ENCODE assay signal across 1 cellular context in the genomic region with DNA sequence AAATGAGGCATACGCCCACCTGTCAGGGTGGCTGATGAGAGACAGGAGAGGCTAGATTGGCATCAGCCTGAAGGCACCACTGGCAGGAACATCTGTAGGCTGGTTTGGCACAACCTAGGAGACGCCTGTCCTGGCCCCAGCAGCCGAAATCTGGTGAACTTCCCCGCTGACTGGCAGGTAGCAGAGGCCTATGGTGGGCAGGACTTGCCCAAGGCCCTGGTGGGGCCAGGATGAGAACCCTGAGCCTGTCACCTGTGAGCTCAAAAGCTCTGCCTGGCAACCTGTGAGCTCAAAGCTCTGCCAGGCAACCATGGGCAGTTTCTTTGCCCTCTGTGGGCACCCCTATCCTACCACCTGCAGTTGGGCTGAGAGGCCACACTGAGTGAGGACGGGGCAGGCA.
TF ChIP-seq lines count a peak whose summit lies in the region.

No MANE protein-coding gene starts in this region.

TF ChIP-seq in HepG2, 621 proteins besides CTCF, POLR2A, EP300 and RAD21:
- no peak for TF ChIP-seq ZMYM3 (CRISPR knock-in tag; IDR thresholded peaks at IDR 0.05)
- no peak for TF ChIP-seq ZNF674 (CRISPR knock-in tag; IDR thresholded peaks at IDR 0.05; ENCODE audit: low read depth)
- TF ChIP-seq, protein P1, sequence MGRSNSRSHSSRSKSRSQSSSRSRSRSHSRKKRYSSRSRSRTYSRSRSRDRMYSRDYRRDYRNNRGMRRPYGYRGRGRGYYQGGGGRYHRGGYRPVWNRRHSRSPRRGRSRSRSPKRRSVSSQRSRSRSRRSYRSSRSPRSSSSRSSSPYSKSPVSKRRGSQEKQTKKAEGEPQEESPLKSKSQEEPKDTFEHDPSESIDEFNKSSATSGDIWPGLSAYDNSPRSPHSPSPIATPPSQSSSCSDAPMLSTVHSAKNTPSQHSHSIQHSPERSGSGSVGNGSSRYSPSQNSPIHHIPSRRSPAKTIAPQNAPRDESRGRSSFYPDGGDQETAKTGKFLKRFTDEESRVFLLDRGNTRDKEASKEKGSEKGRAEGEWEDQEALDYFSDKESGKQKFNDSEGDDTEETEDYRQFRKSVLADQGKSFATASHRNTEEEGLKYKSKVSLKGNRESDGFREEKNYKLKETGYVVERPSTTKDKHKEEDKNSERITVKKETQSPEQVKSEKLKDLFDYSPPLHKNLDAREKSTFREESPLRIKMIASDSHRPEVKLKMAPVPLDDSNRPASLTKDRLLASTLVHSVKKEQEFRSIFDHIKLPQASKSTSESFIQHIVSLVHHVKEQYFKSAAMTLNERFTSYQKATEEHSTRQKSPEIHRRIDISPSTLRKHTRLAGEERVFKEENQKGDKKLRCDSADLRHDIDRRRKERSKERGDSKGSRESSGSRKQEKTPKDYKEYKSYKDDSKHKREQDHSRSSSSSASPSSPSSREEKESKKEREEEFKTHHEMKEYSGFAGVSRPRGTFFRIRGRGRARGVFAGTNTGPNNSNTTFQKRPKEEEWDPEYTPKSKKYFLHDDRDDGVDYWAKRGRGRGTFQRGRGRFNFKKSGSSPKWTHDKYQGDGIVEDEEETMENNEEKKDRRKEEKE (IDR thresholded peaks at IDR 0.05): no peak
- TF ChIP-seq, protein P2, sequence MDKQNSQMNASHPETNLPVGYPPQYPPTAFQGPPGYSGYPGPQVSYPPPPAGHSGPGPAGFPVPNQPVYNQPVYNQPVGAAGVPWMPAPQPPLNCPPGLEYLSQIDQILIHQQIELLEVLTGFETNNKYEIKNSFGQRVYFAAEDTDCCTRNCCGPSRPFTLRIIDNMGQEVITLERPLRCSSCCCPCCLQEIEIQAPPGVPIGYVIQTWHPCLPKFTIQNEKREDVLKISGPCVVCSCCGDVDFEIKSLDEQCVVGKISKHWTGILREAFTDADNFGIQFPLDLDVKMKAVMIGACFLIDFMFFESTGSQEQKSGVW (CRISPR knock-in tag; IDR thresholded peaks at IDR 0.05; ENCODE audit: borderline replicate concordance): no peak
- TF ChIP-seq, protein P3, sequence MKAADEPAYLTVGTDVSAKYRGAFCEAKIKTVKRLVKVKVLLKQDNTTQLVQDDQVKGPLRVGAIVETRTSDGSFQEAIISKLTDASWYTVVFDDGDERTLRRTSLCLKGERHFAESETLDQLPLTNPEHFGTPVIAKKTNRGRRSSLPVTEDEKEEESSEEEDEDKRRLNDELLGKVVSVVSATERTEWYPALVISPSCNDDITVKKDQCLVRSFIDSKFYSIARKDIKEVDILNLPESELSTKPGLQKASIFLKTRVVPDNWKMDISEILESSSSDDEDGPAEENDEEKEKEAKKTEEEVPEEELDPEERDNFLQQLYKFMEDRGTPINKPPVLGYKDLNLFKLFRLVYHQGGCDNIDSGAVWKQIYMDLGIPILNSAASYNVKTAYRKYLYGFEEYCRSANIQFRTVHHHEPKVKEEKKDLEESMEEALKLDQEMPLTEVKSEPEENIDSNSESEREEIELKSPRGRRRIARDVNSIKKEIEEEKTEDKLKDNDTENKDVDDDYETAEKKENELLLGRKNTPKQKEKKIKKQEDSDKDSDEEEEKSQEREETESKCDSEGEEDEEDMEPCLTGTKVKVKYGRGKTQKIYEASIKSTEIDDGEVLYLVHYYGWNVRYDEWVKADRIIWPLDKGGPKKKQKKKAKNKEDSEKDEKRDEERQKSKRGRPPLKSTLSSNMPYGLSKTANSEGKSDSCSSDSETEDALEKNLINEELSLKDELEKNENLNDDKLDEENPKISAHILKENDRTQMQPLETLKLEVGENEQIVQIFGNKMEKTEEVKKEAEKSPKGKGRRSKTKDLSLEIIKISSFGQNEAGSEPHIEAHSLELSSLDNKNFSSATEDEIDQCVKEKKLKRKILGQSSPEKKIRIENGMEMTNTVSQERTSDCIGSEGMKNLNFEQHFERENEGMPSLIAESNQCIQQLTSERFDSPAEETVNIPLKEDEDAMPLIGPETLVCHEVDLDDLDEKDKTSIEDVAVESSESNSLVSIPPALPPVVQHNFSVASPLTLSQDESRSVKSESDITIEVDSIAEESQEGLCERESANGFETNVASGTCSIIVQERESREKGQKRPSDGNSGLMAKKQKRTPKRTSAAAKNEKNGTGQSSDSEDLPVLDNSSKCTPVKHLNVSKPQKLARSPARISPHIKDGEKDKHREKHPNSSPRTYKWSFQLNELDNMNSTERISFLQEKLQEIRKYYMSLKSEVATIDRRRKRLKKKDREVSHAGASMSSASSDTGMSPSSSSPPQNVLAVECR (CRISPR knock-in tag; IDR thresholded peaks at IDR 0.05; ENCODE audit: borderline replicate concordance): no peak
- TF ChIP-seq, protein P4, sequence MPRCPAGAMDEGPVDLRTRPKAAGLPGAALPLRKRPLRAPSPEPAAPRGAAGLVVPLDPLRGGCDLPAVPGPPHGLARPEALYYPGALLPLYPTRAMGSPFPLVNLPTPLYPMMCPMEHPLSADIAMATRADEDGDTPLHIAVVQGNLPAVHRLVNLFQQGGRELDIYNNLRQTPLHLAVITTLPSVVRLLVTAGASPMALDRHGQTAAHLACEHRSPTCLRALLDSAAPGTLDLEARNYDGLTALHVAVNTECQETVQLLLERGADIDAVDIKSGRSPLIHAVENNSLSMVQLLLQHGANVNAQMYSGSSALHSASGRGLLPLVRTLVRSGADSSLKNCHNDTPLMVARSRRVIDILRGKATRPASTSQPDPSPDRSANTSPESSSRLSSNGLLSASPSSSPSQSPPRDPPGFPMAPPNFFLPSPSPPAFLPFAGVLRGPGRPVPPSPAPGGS (CRISPR knock-in tag; IDR thresholded peaks at IDR 0.05): no peak
- no peak for TF ChIP-seq HDAC1 (CRISPR knock-in tag; IDR thresholded peaks at IDR 0.05)
- no peak for TF ChIP-seq ZNF83 (CRISPR knock-in tag; IDR thresholded peaks at IDR 0.05; ENCODE audit: borderline replicate concordance)
TF ChIP-seq in HepG2: peak in this region for 0.
